19 cellular contexts compared by ENCODE assay signal in genomic region chr20:48058611-48059559, GRCh38.
A peak's percentile ranks its signal among the peaks of the same experiment; 100 is the strongest.
DNase-seq lines count a peak whose midpoint lies in the region; ATAC-seq, FAIRE-seq and TF ChIP-seq lines count a peak whose summit lies in the region.
"Had no signal": no experiment of that assay in that cellular context is flagged by ENCODE, and none has a peak within 500 bp of the region (broad histone marks: within the 10 kb centered on the region; RNA-seq: fewer than 3 reads in every experiment).

No MANE protein-coding gene starts in this region.

- DNase-seq in HepG2 (ENCODE audit: low spot score) = no peak
- DNase-seq in right lobe of liver = no peak
- no peak for DNase-seq in RWPE1 (ENCODE audit: low spot score)
- no peak for DNase-seq in GM12892 (ENCODE audit: insufficient read length)
- DNase-seq in BE2C = no peak
- DNase-seq: ACHN; Caco-2; Calu3; CD4-positive, alpha-beta T cell; CD8-positive, alpha-beta T cell; DMS79 treated with DMSO at 0.1 percent for 48 hours; GF-D8 had no signal

- TF ChIP-seq EP300 in HepG2 (IDR thresholded peaks at IDR 0.05; ENCODE audit: low read depth in 2 of 2, low read length in 2 of 2) (no peak), HepG2 (CRISPR knock-in tag; IDR thresholded peaks at IDR 0.05; ENCODE audit: borderline replicate concordance) (no peak)

- H3K4me2 ChIP-seq in HepG2 (ENCODE audit: low read depth, low read length) = no peak overlapping the region
- H3K4me2 ChIP-seq: BLaER1 treated with 17β-estradiol and CSF1 and Interleukin-3, amounts not matched to agents 10 nM and 100 nM had no signal

- peaks cover 11% of the 10 kb centered on the region for H3K9me3 ChIP-seq in HepG2 (ENCODE audit: low read length)
- no peaks in the 10 kb centered on the region for H3K9me3 ChIP-seq in right lobe of liver
- 0 out of 2 replicates have a peak, but pooled peaks cover 2% of the 10 kb centered on the region for H3K9me3 ChIP-seq in BE2C

- no peak overlapping the region for H2AFZ ChIP-seq in HepG2 (ENCODE audit: low read length)

- H3K79me2 ChIP-seq in HepG2 (ENCODE audit: insufficient read depth, low read length) = no peaks in the 10 kb centered on the region

- TF ChIP-seq CTCF in HepG2 (CRISPR knock-in tag; IDR thresholded peaks at IDR 0.05) (no peak), right lobe of liver (IDR thresholded peaks at IDR 0.05) (no peak), RWPE1 (conservative IDR thresholded peaks at IDR 0.05; ENCODE audit: low read depth) (no peak), BE2C (IDR thresholded peaks at IDR 0.05; ENCODE audit: low read depth, low read length) (no peak)

- H4K20me1 ChIP-seq in HepG2 (ENCODE audit: insufficient read depth, low read length) = no peaks in the 10 kb centered on the region
- H4K20me1 ChIP-seq: BLaER1 treated with 17β-estradiol and CSF1 and Interleukin-3, amounts not matched to agents 10 nM and 100 nM had no signal

- H3K4me3 ChIP-seq in HepG2 (replicated peaks in 1 of 3; ENCODE audit: insufficient read depth in 1 of 3, low read depth in 2 of 3, low read length in 3 of 3) = no peak overlapping the region
- no peak overlapping the region for H3K4me3 ChIP-seq in right lobe of liver
- H3K4me3 ChIP-seq in BE2C (ENCODE audit: low read depth, low read length) = no peak overlapping the region
- H3K4me3 ChIP-seq: BLaER1 treated with 17β-estradiol and CSF1 and Interleukin-3, amounts not matched to agents 10 nM and 100 nM had no signal

- no peak overlapping the region for H3K9ac ChIP-seq in HepG2 (ENCODE audit: insufficient read depth, low read depth, low read length)
- H3K9ac ChIP-seq: BLaER1 treated with 17β-estradiol and CSF1 and Interleukin-3, amounts not matched to agents 10 nM and 100 nM had no signal

- in situ Hi-C loops in HepG2 (cut with HindIII; ENCODE audit: extremely low pct_ligation_motif_present, low pct_unique_long_range_greater_than_20kb) = no loop called here

- FAIRE-seq in HepG2 (lab: Jason Lieb, UNC) (no peak), GM12892 (lab: Jason Lieb, UNC) (no peak)
- FAIRE-seq: D721Med, G401.6, GM12891, GM18507 had no signal

- WGBS in HepG2 (ENCODE audit: low lambda C conversion rate) = 47% methylated on average over 19 of the region's 31 CpGs
- WGBS in right lobe of liver (ENCODE audit: insufficient coverage, low coverage, low lambda C conversion rate, missing lambda C conversion rate) = 81% methylated on average over 7 of the region's 31 CpGs

- POLR2A ChIA-PET in HepG2 (lab: Yijun Ruan, JAX) = no interaction called here
- POLR2A ChIA-PET in RWPE1 (lab: Yijun Ruan, JAX; ENCODE audit: low non-redundant PET) = no interaction called here

- CTCF ChIA-PET in HepG2 (lab: Yijun Ruan, JAX; ENCODE audit: low intra/inter-chr PET ratio, low total read pairs) = no interaction called here
- CTCF ChIA-PET in RWPE1 (lab: Yijun Ruan, JAX) = no interaction called here

- H3K27me3 ChIP-seq in HepG2 (ENCODE audit: control insufficient read depth in 1 of 2, insufficient read depth in 2 of 2, low read length in 2 of 2) (0 out of 5 replicates have a peak, but pooled peaks cover 0 to 3% of the 10 kb centered on the region in 2 experiments), right lobe of liver (no peaks in the 10 kb centered on the region), BE2C (no peaks in the 10 kb centered on the region)
- H3K27me3 ChIP-seq: BLaER1 treated with 17β-estradiol and CSF1 and Interleukin-3, amounts not matched to agents 10 nM and 100 nM had no signal

- intact Hi-C loops in HepG2 (cut with micrococcal nuclease; ENCODE audit: unreplicated experiment) (no loop called here), right lobe of liver (cut with DNase I) (no loop called here)

- BruUV-seq in HepG2 (replicated peaks; lab: Mats Ljungman, UMichigan) = no TSS peak

- H3K4me1 ChIP-seq in HepG2 (ENCODE audit: insufficient read depth, low read length) (no peaks in the 10 kb centered on the region), right lobe of liver (no peaks in the 10 kb centered on the region), BE2C (peaks cover 5% of the 10 kb centered on the region)
- H3K4me1 ChIP-seq: BLaER1 treated with 17β-estradiol and CSF1 and Interleukin-3, amounts not matched to agents 10 nM and 100 nM; Caco-2 had no signal

- TF ChIP-seq POLR2A in HepG2 (IDR thresholded peaks at IDR 0.05; ENCODE audit: insufficient read depth in 1 of 2, low read depth in 2 of 2, low read length in 2 of 2) = no peak
- no peak for TF ChIP-seq POLR2A in right lobe of liver (IDR thresholded peaks at IDR 0.05)
- TF ChIP-seq POLR2A in GM12892 (IDR thresholded peaks at IDR 0.05; ENCODE audit: low read depth, low read length) = no peak

- H3K36me3 ChIP-seq in HepG2 (replicated peaks in 1 of 2; ENCODE audit: control insufficient read depth in 1 of 2, insufficient read depth in 2 of 2, low read length in 2 of 2) (no peaks in the 10 kb centered on the region), right lobe of liver (no peaks in the 10 kb centered on the region), BE2C (no peaks in the 10 kb centered on the region)

- H3K27ac ChIP-seq in HepG2 (ENCODE audit: extremely low read length, insufficient read depth, low read length) (no peak overlapping the region), right lobe of liver (no peak overlapping the region), RWPE1 (peak overlapping the region; percentile 7; the same call in 1 of the 2 replicates)
- H3K27ac ChIP-seq: 22Rv1; BLaER1 treated with 17β-estradiol and CSF1 and Interleukin-3, amounts not matched to agents 10 nM and 100 nM; C4-2B had no signal

- no peak for TF ChIP-seq RAD21 in HepG2 (CRISPR knock-in tag; IDR thresholded peaks at IDR 0.05)

- ATAC-seq in HepG2 (no peak), right lobe of liver (no peak)
- ATAC-seq: CD8-positive, alpha-beta T cell had no signal

TF ChIP-seq in HepG2, 621 proteins besides CTCF, POLR2A, EP300 and RAD21:
- TF ChIP-seq MAFK (conservative IDR thresholded peaks at IDR 0.05 in 1 of 2, IDR thresholded peaks at IDR 0.05 in 1 of 2; ENCODE audit: low read length in 2 of 2) (peak; percentile 44 to 65), MAFF (IDR thresholded peaks at IDR 0.05; ENCODE audit: low read depth, low read length) (peak; percentile 55), HMG20A (CRISPR knock-in tag; IDR thresholded peaks at IDR 0.05; ENCODE audit: borderline replicate concordance) (no peak)
